ENCODE assay signal across 1 cellular context in genomic region chr6:28586273-28586672, GRCh38.
TF ChIP-seq lines count a peak whose summit lies in the region.

No MANE protein-coding gene starts in this region.

TF ChIP-seq in GM23338, 12 proteins besides CTCF, POLR2A, EP300 and RAD21 (continued from another document):
- TF ChIP-seq, protein P1, sequence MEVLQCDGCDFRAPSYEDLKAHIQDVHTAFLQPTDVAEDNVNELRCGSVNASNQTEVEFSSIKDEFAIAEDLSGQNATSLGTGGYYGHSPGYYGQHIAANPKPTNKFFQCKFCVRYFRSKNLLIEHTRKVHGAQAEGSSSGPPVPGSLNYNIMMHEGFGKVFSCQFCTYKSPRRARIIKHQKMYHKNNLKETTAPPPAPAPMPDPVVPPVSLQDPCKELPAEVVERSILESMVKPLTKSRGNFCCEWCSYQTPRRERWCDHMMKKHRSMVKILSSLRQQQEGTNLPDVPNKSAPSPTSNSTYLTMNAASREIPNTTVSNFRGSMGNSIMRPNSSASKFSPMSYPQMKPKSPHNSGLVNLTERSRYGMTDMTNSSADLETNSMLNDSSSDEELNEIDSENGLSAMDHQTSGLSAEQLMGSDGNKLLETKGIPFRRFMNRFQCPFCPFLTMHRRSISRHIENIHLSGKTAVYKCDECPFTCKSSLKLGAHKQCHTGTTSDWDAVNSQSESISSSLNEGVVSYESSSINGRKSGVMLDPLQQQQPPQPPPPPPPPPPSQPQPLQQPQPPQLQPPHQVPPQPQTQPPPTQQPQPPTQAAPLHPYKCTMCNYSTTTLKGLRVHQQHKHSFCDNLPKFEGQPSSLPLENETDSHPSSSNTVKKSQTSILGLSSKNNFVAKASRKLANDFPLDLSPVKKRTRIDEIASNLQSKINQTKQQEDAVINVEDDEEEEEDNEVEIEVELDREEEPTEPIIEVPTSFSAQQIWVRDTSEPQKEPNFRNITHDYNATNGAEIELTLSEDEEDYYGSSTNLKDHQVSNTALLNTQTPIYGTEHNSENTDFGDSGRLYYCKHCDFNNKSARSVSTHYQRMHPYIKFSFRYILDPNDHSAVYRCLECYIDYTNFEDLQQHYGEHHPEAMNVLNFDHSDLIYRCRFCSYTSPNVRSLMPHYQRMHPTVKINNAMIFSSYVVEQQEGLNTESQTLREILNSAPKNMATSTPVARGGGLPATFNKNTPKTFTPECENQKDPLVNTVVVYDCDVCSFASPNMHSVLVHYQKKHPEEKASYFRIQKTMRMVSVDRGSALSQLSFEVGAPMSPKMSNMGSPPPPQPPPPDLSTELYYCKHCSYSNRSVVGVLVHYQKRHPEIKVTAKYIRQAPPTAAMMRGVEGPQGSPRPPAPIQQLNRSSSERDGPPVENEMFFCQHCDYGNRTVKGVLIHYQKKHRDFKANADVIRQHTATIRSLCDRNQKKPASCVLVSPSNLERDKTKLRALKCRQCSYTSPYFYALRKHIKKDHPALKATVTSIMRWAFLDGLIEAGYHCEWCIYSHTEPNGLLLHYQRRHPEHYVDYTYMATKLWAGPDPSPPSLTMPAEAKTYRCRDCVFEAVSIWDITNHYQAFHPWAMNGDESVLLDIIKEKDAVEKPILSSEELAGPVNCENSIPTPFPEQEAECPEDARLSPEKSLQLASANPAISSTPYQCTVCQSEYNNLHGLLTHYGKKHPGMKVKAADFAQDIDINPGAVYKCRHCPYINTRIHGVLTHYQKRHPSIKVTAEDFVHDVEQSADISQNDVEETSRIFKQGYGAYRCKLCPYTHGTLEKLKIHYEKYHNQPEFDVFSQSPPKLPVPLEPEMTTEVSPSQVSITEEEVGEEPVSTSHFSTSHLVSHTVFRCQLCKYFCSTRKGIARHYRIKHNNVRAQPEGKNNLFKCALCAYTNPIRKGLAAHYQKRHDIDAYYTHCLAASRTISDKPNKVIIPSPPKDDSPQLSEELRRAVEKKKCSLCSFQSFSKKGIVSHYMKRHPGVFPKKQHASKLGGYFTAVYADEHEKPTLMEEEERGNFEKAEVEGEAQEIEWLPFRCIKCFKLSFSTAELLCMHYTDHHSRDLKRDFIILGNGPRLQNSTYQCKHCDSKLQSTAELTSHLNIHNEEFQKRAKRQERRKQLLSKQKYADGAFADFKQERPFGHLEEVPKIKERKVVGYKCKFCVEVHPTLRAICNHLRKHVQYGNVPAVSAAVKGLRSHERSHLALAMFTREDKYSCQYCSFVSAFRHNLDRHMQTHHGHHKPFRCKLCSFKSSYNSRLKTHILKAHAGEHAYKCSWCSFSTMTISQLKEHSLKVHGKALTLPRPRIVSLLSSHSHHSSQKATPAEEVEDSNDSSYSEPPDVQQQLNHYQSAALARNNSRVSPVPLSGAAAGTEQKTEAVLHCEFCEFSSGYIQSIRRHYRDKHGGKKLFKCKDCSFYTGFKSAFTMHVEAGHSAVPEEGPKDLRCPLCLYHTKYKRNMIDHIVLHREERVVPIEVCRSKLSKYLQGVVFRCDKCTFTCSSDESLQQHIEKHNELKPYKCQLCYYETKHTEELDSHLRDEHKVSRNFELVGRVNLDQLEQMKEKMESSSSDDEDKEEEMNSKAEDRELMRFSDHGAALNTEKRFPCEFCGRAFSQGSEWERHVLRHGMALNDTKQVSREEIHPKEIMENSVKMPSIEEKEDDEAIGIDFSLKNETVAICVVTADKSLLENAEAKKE (CRISPR knock-in tag; IDR thresholded peaks at IDR 0.05): no peak
- no peak for TF ChIP-seq JUNB (IDR thresholded peaks at IDR 0.05; ENCODE audit: unreplicated experiment)
- TF ChIP-seq POLR2AphosphoS5 (IDR thresholded peaks at IDR 0.05; ENCODE audit: low read depth): no peak
- TF ChIP-seq, protein P2, sequence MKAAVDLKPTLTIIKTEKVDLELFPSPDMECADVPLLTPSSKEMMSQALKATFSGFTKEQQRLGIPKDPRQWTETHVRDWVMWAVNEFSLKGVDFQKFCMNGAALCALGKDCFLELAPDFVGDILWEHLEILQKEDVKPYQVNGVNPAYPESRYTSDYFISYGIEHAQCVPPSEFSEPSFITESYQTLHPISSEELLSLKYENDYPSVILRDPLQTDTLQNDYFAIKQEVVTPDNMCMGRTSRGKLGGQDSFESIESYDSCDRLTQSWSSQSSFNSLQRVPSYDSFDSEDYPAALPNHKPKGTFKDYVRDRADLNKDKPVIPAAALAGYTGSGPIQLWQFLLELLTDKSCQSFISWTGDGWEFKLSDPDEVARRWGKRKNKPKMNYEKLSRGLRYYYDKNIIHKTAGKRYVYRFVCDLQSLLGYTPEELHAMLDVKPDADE (IDR thresholded peaks at IDR 0.05): no peak
- TF ChIP-seq CREB1 (CRISPR knock-in tag; IDR thresholded peaks at IDR 0.05; ENCODE audit: low read depth): no peak
- no peak for TF ChIP-seq EZH2 (IDR thresholded peaks at IDR 0.05; ENCODE audit: low read depth, unreplicated experiment)
